13 cellular contexts compared by ENCODE assay signal in genomic region chr3:99651561-99651960, GRCh38. TPM values are rescaled to one million over a fixed set of nuclear protein-coding genes. Genes with fewer than 3 reads are reported as not detected.
A peak's percentile ranks its signal among the peaks of the same experiment; 100 is the strongest.
DNase-seq lines count a peak whose midpoint lies in the region; ATAC-seq and TF ChIP-seq lines count a peak whose summit lies in the region.
"Had no signal": no experiment of that assay in that cellular context is flagged by ENCODE, and none has a peak within 500 bp of the region (broad histone marks: within the 10 kb centered on the region; RNA-seq: fewer than 3 reads in every experiment).

No MANE protein-coding gene starts in this region.

- no peak overlapping the region for H3K9ac ChIP-seq in fibroblast of lung (ENCODE audit: insufficient read depth, low read length)

- no peak for TF ChIP-seq CTCF in fibroblast of lung (conservative IDR thresholded peaks at IDR 0.05 in 1 of 2, IDR thresholded peaks at IDR 0.05 in 1 of 2; ENCODE audit: low read depth in 1 of 2, low read length in 2 of 2)

- no peak overlapping the region for H2AFZ ChIP-seq in fibroblast of lung (ENCODE audit: low read length)

- H4K20me1 ChIP-seq in fibroblast of lung (ENCODE audit: control insufficient read depth, extremely low read depth, insufficient read depth, low read length): no peaks in the 10 kb centered on the region

- H3K9me3 ChIP-seq in fibroblast of lung (ENCODE audit: control insufficient read depth, insufficient read depth, low read depth, low read length): no peaks in the 10 kb centered on the region

- peaks cover 28% of the 10 kb centered on the region for H3K79me2 ChIP-seq in fibroblast of lung (ENCODE audit: control insufficient read depth, insufficient read depth, low read length)

- peak overlapping the region; percentile 59 for H3K4me2 ChIP-seq in fibroblast of lung (ENCODE audit: extremely low read depth, insufficient read depth, low read length)

- ATAC-seq in GM21576 (IDR thresholded peaks at IDR 0.05; ENCODE audit: unreplicated experiment) (no peak), GM19023 (IDR thresholded peaks at IDR 0.05; ENCODE audit: unreplicated experiment) (no peak)
- ATAC-seq: activated CD8-positive, alpha-beta T cell treated with anti-CD3 and anti-CD28 coated beads, Interleukin-2, amount 10 ng/mL, durations not matched to agents 7 days and 5 days had no signal

- no peaks in the 10 kb centered on the region for H3K27me3 ChIP-seq in fibroblast of lung (ENCODE audit: control insufficient read depth, insufficient read depth, low read length)

- H3K4me1 ChIP-seq in fibroblast of lung (ENCODE audit: control insufficient read depth, extremely low read depth, insufficient read depth, low read length): peaks cover 22% of the 10 kb centered on the region

- peak overlapping the region; percentile 51 for H3K27ac ChIP-seq in fibroblast of lung (ENCODE audit: insufficient read depth, low read length)

- H3K4me3 ChIP-seq in fibroblast of lung (replicated peaks in 1 of 4; ENCODE audit: control extremely low read depth in 1 of 4, insufficient read depth in 1 of 4, low read depth in 3 of 4, low read length in 4 of 4): no peak overlapping the region
- H3K4me3 ChIP-seq: skin epidermis had no signal

- H3K36me3 ChIP-seq in fibroblast of lung (ENCODE audit: control insufficient read depth, insufficient read depth, low read length): no peaks in the 10 kb centered on the region

- DNase-seq in AG08395 (ENCODE audit: low spot score): peak; percentile 76
- DNase-seq in RKO (ENCODE audit: low spot score): peak; percentile 15
- peak; percentile 82 to 85 for DNase-seq in fibroblast of lung (ENCODE audit: low read depth in 2 of 2)
- peak; percentile 80 for DNase-seq in myocyte (ENCODE audit: low read depth)
- no peak for DNase-seq in hypothalamus (lab: John Stamatoyannopoulos, UW)
- no peak for DNase-seq in mesenteric fat pad (ENCODE audit: low spot score)
- DNase-seq: activated CD8-positive, alpha-beta T cell treated with anti-CD3 and anti-CD28 coated beads, Interleukin-2, amount 10 ng/mL, durations not matched to agents 7 days and 5 days; C1 segment of cervical spinal cord; NCI-H1694 treated with DMSO at 0.1 percent for 48 hours; RPMI8226 had no signal

RNA-seq across cellular contexts. Expression of gene COL8A1, which starts 13.2 kb away (rescaled TPM):
- total RNA-seq in fibroblast of lung (24.7 and 85.4 TPM in 2 replicates), myocyte (31.3 and 34.9 TPM in 2 replicates), mesenteric fat pad (18.5 TPM)
- polyA plus RNA-seq in fibroblast of lung: 108 and 215 TPM in 2 replicates
- polyA plus RNA-seq in fibroblast of lung (2012): 53.2 and 144 TPM in 2 replicates
- polyA minus RNA-seq in fibroblast of lung (ENCODE audit: low replicate concordance): 79.6 and 257 TPM in 2 replicates
- polyA plus RNA-seq in myocyte (2012): 190 TPM

Comparison
In these comparisons a context has a peak if more than half of its experiments do, and no peak if none do; other contexts are left out.
1. DNase-seq: peak in AG08395 (single experiment), RKO (single experiment), fibroblast of lung (2 of 2) and myocyte (single experiment); none in hypothalamus (0 of 51) and mesenteric fat pad (single experiment).